Comparison of ENCODE assay signal across 1 cellular context in genomic region chr16:81443688-81444447, GRCh38.
TF ChIP-seq lines count a peak whose summit lies in the region.

No MANE protein-coding gene starts in this region.

TF ChIP-seq in SK-N-SH, 30 proteins besides CTCF, POLR2A, EP300 and RAD21 (continued from another document):
- TF ChIP-seq RXRA (IDR thresholded peaks at IDR 0.05; ENCODE audit: borderline replicate concordance, low read depth) (no peak), NFIC (IDR thresholded peaks at IDR 0.05; ENCODE audit: borderline replicate concordance) (no peak), GABPA (IDR thresholded peaks at IDR 0.05; ENCODE audit: low read depth) (no peak), TEAD4 (IDR thresholded peaks at IDR 0.05; ENCODE audit: borderline replicate concordance, insufficient read depth) (no peak), RCOR1 (IDR thresholded peaks at IDR 0.05; ENCODE audit: low read length) (no peak)
